8 cellular contexts compared by ENCODE assay signal in the genomic region with DNA sequence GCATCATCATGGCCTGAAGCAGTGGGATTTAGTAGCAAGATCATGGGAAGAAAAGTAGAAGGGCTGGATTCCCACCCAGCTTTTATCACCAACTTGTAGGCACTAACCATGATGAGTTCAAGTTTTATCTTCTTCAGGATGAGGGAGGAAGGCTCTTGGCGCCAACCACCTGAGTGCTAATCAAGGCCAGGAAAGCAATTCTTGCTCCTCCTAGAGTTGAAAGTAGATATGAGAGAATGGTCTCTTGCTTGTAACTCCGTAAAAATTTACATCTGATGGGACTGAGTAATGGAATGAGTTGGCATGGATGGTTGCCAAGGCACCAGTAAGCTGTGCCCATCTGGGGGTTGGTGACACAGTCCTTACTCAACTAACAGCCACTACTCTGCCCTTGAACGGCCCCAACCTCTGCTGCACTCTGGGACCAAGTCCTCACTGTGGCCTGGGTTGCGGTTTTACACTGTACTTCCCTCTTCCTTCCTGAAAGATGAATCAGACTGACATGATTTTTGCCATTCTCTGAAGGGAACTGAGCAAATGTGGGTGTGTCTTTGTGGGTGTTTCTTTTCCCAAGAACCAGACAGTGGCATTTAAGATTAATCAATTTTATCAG. TPM values are rescaled to one million over a fixed set of nuclear protein-coding genes. Genes with fewer than 3 reads are reported as not detected.
DNase-seq lines count a peak whose midpoint lies in the region; ATAC-seq and TF ChIP-seq lines count a peak whose summit lies in the region.

No MANE protein-coding gene starts in this region.

- ATAC-seq in activated T-helper 17 cell treated with anti-CD3 and anti-CD28 coated beads, Interleukin-2, amount 50 U/mL, for 72 hours (replicated peaks): peak; percentile 100
- peak; percentile 100 for ATAC-seq in stimulated activated effector memory CD8-positive, alpha-beta T cell treated with anti-CD3 and anti-CD28 coated beads, Interleukin-12 subunit alpha, Interleukin-12 subunit beta, amount 100 ng/mL, for 72 hours

- TF ChIP-seq CTCF in AG09309 (IDR thresholded peaks at IDR 0.05; ENCODE audit: control insufficient read depth, insufficient read depth, low read depth, low read length, missing control alignments) (peak; percentile 4), NB4 (IDR thresholded peaks at IDR 0.05; ENCODE audit: low read depth, low read length) (no peak)

- no peak overlapping the region for H3K27ac Mint-ChIP-seq in activated T-helper 17 cell treated with anti-CD3 and anti-CD28 coated beads, Interleukin-2, amount 50 U/mL, for 72 hours
- no peak overlapping the region for H3K27ac Mint-ChIP-seq in stimulated activated effector memory CD8-positive, alpha-beta T cell treated with anti-CD3 and anti-CD28 coated beads, Interleukin-12 subunit alpha, Interleukin-12 subunit beta, amount 100 ng/mL, for 72 hours

- H3K4me3 Mint-ChIP-seq in activated T-helper 17 cell treated with anti-CD3 and anti-CD28 coated beads, Interleukin-2, amount 50 U/mL, for 72 hours: peak overlapping the region; percentile 7
- no peak overlapping the region for H3K4me3 Mint-ChIP-seq in stimulated activated effector memory CD8-positive, alpha-beta T cell treated with anti-CD3 and anti-CD28 coated beads, Interleukin-12 subunit alpha, Interleukin-12 subunit beta, amount 100 ng/mL, for 72 hours

- H3K4me1 Mint-ChIP-seq in activated T-helper 17 cell treated with anti-CD3 and anti-CD28 coated beads, Interleukin-2, amount 50 U/mL, for 72 hours: no peaks in the 10 kb centered on the region
- peaks cover 19% of the 10 kb centered on the region for H3K4me1 Mint-ChIP-seq in stimulated activated effector memory CD8-positive, alpha-beta T cell treated with anti-CD3 and anti-CD28 coated beads, Interleukin-12 subunit alpha, Interleukin-12 subunit beta, amount 100 ng/mL, for 72 hours

- TF ChIP-seq POLR2A in NB4 (IDR thresholded peaks at IDR 0.05; ENCODE audit: extremely low read depth, insufficient read length): no peak

- H3K27me3 Mint-ChIP-seq in activated T-helper 17 cell treated with anti-CD3 and anti-CD28 coated beads, Interleukin-2, amount 50 U/mL, for 72 hours: peaks cover 4% of the 10 kb centered on the region

- H3K9me3 Mint-ChIP-seq in activated T-helper 17 cell treated with anti-CD3 and anti-CD28 coated beads, Interleukin-2, amount 50 U/mL, for 72 hours: no peaks in the 10 kb centered on the region
- no peaks in the 10 kb centered on the region for H3K9me3 Mint-ChIP-seq in stimulated activated effector memory CD8-positive, alpha-beta T cell treated with anti-CD3 and anti-CD28 coated beads, Interleukin-12 subunit alpha, Interleukin-12 subunit beta, amount 100 ng/mL, for 72 hours

- H3K36me3 Mint-ChIP-seq in activated T-helper 17 cell treated with anti-CD3 and anti-CD28 coated beads, Interleukin-2, amount 50 U/mL, for 72 hours (ENCODE audit: low read depth): no peaks in the 10 kb centered on the region
- H3K36me3 Mint-ChIP-seq in stimulated activated effector memory CD8-positive, alpha-beta T cell treated with anti-CD3 and anti-CD28 coated beads, Interleukin-12 subunit alpha, Interleukin-12 subunit beta, amount 100 ng/mL, for 72 hours: no peaks in the 10 kb centered on the region

- DNase-seq in AG09309 (ENCODE audit: low read depth): peak; percentile 57
- peak; percentile 93 for DNase-seq in NB4 (ENCODE audit: low read depth)
- DNase-seq in kidney tubule cell (ENCODE audit: low spot score): peak; percentile 98
- peak; percentile 4 to 62 for DNase-seq in stimulated activated effector memory CD8-positive, alpha-beta T cell treated with anti-CD3 and anti-CD28 coated beads, Interleukin-12 subunit alpha, Interleukin-12 subunit beta, amount 100 ng/mL, for 72 hours (ENCODE audit: low spot score in 2 of 2)
- no peak for DNase-seq in OCI-M2 (lab: John Stamatoyannopoulos, UW; ENCODE audit: unreplicated experiment)
- DNase-seq in NCI-H1436 (lab: John Stamatoyannopoulos, UW): no peak
- no peak for DNase-seq in cerebellum (ENCODE audit: low spot score)

- no peak overlapping the region for H3K4me3 ChIP-seq in AG09309 (ENCODE audit: control insufficient read depth, low read depth, low read length)
- H3K4me3 ChIP-seq in NB4 (ENCODE audit: low read depth, low read length): no peak overlapping the region

RNA-seq across cellular contexts. Expression of gene NDP, which starts 39.4 kb away (rescaled TPM):
- total RNA-seq in activated T-helper 17 cell treated with anti-CD3 and anti-CD28 coated beads, Interleukin-2, amount 50 U/mL, for 72 hours: under 1 TPM in 1 of 2 donors, not detected in 1; 0.53 TPM
- total RNA-seq in cerebellum: 18.7 TPM

Comparison
In these comparisons a context has a peak if more than half of its experiments do, and no peak if none do; other contexts are left out.
1. DNase-seq: peak in AG09309 (single experiment), NB4 (single experiment), kidney tubule cell (single experiment) and stimulated activated effector memory CD8-positive, alpha-beta T cell treated with anti-CD3 and anti-CD28 coated beads, Interleukin-12 subunit alpha, Interleukin-12 subunit beta, amount 100 ng/mL, for 72 hours (2 of 2); none in OCI-M2 (single experiment), NCI-H1436 (single experiment) and cerebellum (single experiment).
2. RNA of gene NDP, which starts 39.4 kb away (total RNA-seq): 18.7 TPM in cerebellum (single experiment); 0.53 TPM in activated T-helper 17 cell treated with anti-CD3 and anti-CD28 coated beads, Interleukin-2, amount 50 U/mL, for 72 hours; every median in the first group is over 10 times any median in the second.